ENCODE assay signal across 8 cellular contexts in genomic region chr1:11731719-11732283, GRCh38. TPM values are rescaled to one million over a fixed set of nuclear protein-coding genes. Genes with fewer than 3 reads are reported as not detected.
DNase-seq lines count a peak whose midpoint lies in the region; ATAC-seq, FAIRE-seq and TF ChIP-seq lines count a peak whose summit lies in the region.

No MANE protein-coding gene starts in this region.

- no peak overlapping the region for H3K4me3 ChIP-seq in neural progenitor cell

- no peaks in the 10 kb centered on the region for H3K36me3 ChIP-seq in neural progenitor cell

- ATAC-seq in activated T-helper 17 cell treated with anti-CD3 and anti-CD28 coated beads, Interleukin-2, amount 50 U/mL, for 72 hours (replicated peaks): no peak
- ATAC-seq in GM21423 (IDR thresholded peaks at IDR 0.05; ENCODE audit: unreplicated experiment): no peak
- ATAC-seq in HG02678 (IDR thresholded peaks at IDR 0.05; ENCODE audit: unreplicated experiment): no peak

- H3K4me1 ChIP-seq in neural progenitor cell: peaks cover 14% of the 10 kb centered on the region

- peak in 5 of 6 experiments; percentile 9 to 53 (median 24) for DNase-seq in stimulated activated naive CD4-positive, alpha-beta T cell (lab: John Stamatoyannopoulos, UW)
- DNase-seq in stimulated activated naive CD4-positive, alpha-beta T cell treated with Interleukin-2 at 50 U/mL for 16 hours (lab: John Stamatoyannopoulos, UW): no peak
- DNase-seq in frontal cortex (ENCODE audit: low spot score in 2 of 2) (peak; percentile 71 to 77), neural progenitor cell (ENCODE audit: low spot score) (peak; percentile 71), T-helper 9 cell (no peak)

- H3K27me3 ChIP-seq in neural progenitor cell: no peaks in the 10 kb centered on the region

- peak overlapping the region; percentile 58 for H3K4me3 Mint-ChIP-seq in activated T-helper 17 cell treated with anti-CD3 and anti-CD28 coated beads, Interleukin-2, amount 50 U/mL, for 72 hours
- H3K4me3 Mint-ChIP-seq in neural progenitor cell: peak overlapping the region; percentile 74

- no peaks in the 10 kb centered on the region for H4K20me1 ChIP-seq in neural progenitor cell (ENCODE audit: low read depth)

- peak overlapping the region; percentile 70 for H3K27ac Mint-ChIP-seq in activated T-helper 17 cell treated with anti-CD3 and anti-CD28 coated beads, Interleukin-2, amount 50 U/mL, for 72 hours
- peak overlapping the region; percentile 98 for H3K27ac Mint-ChIP-seq in neural progenitor cell

- TF ChIP-seq CTCF in neural progenitor cell (IDR thresholded peaks at IDR 0.05): no peak

- H3K9me3 Mint-ChIP-seq in activated T-helper 17 cell treated with anti-CD3 and anti-CD28 coated beads, Interleukin-2, amount 50 U/mL, for 72 hours: no peaks in the 10 kb centered on the region
- H3K9me3 Mint-ChIP-seq in neural progenitor cell: no peaks in the 10 kb centered on the region

- no peak overlapping the region for H3K27ac ChIP-seq in neural progenitor cell

- no peak overlapping the region for H3K9ac ChIP-seq in neural progenitor cell

- no peaks in the 10 kb centered on the region for H3K9me3 ChIP-seq in neural progenitor cell (ENCODE audit: low read depth)

- no peaks in the 10 kb centered on the region for H3K79me2 ChIP-seq in neural progenitor cell (ENCODE audit: low read depth)

- H3K4me2 ChIP-seq in neural progenitor cell: peak overlapping the region; percentile 70

- H2AFZ ChIP-seq in neural progenitor cell (replicated peaks): peak overlapping the region; percentile 91

- H3F3A ChIP-seq in neural progenitor cell (ENCODE audit: low read depth): peaks cover 24% of the 10 kb centered on the region

- FAIRE-seq in frontal cortex (lab: Jason Lieb, UNC): no peak

- H3K27me3 Mint-ChIP-seq in activated T-helper 17 cell treated with anti-CD3 and anti-CD28 coated beads, Interleukin-2, amount 50 U/mL, for 72 hours: no peaks in the 10 kb centered on the region
- peaks cover 9% of the 10 kb centered on the region for H3K27me3 Mint-ChIP-seq in neural progenitor cell (ENCODE audit: insufficient read depth, low read depth)

- H3K4me1 Mint-ChIP-seq in activated T-helper 17 cell treated with anti-CD3 and anti-CD28 coated beads, Interleukin-2, amount 50 U/mL, for 72 hours: peaks cover 16% of the 10 kb centered on the region
- peaks cover 48% of the 10 kb centered on the region for H3K4me1 Mint-ChIP-seq in neural progenitor cell

- H3K36me3 Mint-ChIP-seq in activated T-helper 17 cell treated with anti-CD3 and anti-CD28 coated beads, Interleukin-2, amount 50 U/mL, for 72 hours (ENCODE audit: low read depth): no peaks in the 10 kb centered on the region
- no peaks in the 10 kb centered on the region for H3K36me3 Mint-ChIP-seq in neural progenitor cell

RNA-seq across cellular contexts. Expression of gene AGTRAP, which starts 4.1 kb away (rescaled TPM):
- total RNA-seq in activated T-helper 17 cell treated with anti-CD3 and anti-CD28 coated beads, Interleukin-2, amount 50 U/mL, for 72 hours: 10 to 100 TPM in 1 of 2 donors, 1 to 10 TPM in 1; 7.5 to 14.3 TPM
- total RNA-seq in frontal cortex (2.4 TPM), neural progenitor cell (ENCODE audit: low replicate concordance) (12.4 and 67.7 TPM in 2 replicates)

RNA-seq across cellular contexts. Expression of gene C1orf167, which starts 30.2 kb away (rescaled TPM):
- total RNA-seq in activated T-helper 17 cell treated with anti-CD3 and anti-CD28 coated beads, Interleukin-2, amount 50 U/mL, for 72 hours: not detected
- total RNA-seq in frontal cortex: not detected
- 0.22 TPM in 1 of 2 replicates, not detected in the other for total RNA-seq in neural progenitor cell (ENCODE audit: low replicate concordance)

RNA-seq across cellular contexts. Expression of gene DRAXIN, which starts 40.3 kb away (rescaled TPM):
- under 1 TPM; 0.04 to 0.13 TPM for total RNA-seq in activated T-helper 17 cell treated with anti-CD3 and anti-CD28 coated beads, Interleukin-2, amount 50 U/mL, for 72 hours
- 137 TPM for total RNA-seq in frontal cortex
- 27.1 and 31.3 TPM in 2 replicates for total RNA-seq in neural progenitor cell (ENCODE audit: low replicate concordance)

RNA-seq across cellular contexts. Expression of gene MAD2L2, which starts 50.9 kb away (rescaled TPM):
- total RNA-seq in activated T-helper 17 cell treated with anti-CD3 and anti-CD28 coated beads, Interleukin-2, amount 50 U/mL, for 72 hours: 10 to 100 TPM; 63.1 to 63.3 TPM
- total RNA-seq in frontal cortex: 54.2 TPM
- total RNA-seq in neural progenitor cell (ENCODE audit: low replicate concordance): 108 and 164 TPM in 2 replicates

Comparison
In these comparisons a context has a peak if more than half of its experiments do, and no peak if none do; other contexts are left out.
1. DNase-seq: peak in stimulated activated naive CD4-positive, alpha-beta T cell (5 of 6), frontal cortex (2 of 2) and neural progenitor cell (single experiment); none in stimulated activated naive CD4-positive, alpha-beta T cell treated with Interleukin-2 at 50 U/mL for 16 hours (single experiment) and T-helper 9 cell (single experiment).
2. RNA of gene DRAXIN, which starts 40.3 kb away (total RNA-seq): 137 TPM in frontal cortex (single experiment) and 27.1 to 31.3 TPM in neural progenitor cell; 0.04 to 0.13 TPM in activated T-helper 17 cell treated with anti-CD3 and anti-CD28 coated beads, Interleukin-2, amount 50 U/mL, for 72 hours; every median in the first group is over 10 times any median in the second.